ENCODE assay signal across 1 cellular context in genomic region chr1:15949453-15950245, GRCh38.
A peak's percentile ranks its signal among the peaks of the same experiment; 100 is the strongest.
TF ChIP-seq lines count a peak whose summit lies in the region.

No MANE protein-coding gene starts in this region.

TF ChIP-seq in K562, 482 proteins besides CTCF, POLR2A, EP300 and RAD21 (continued from another document and continues in another):
- peak; percentile 71; the same call in 1 of the 2 replicates for TF ChIP-seq RREB1 (CRISPR knock-in tag; IDR thresholded peaks at IDR 0.05)
- TF ChIP-seq PHF20 (IDR thresholded peaks at IDR 0.05; ENCODE audit: partially characterized antibody), result no peak
- no peak for TF ChIP-seq NCOA1 (IDR thresholded peaks at IDR 0.05; ENCODE audit: low read depth)
- TF ChIP-seq BRD9 (IDR thresholded peaks at IDR 0.05; ENCODE audit: low read depth, partially characterized antibody), result no peak
- TF ChIP-seq MEF2A (IDR thresholded peaks at IDR 0.05; ENCODE audit: control insufficient read depth, low read depth, low read length), result no peak
- TF ChIP-seq DMBX1 (CRISPR knock-in tag; IDR thresholded peaks at IDR 0.05; ENCODE audit: borderline replicate concordance), result peak; percentile 87
- peak; percentile 74 for TF ChIP-seq PKNOX1 (IDR thresholded peaks at IDR 0.05)
- no peak for TF ChIP-seq ELK3 (CRISPR knock-in tag; IDR thresholded peaks at IDR 0.05)
- no peak; the same call in 1 of the 2 replicates for TF ChIP-seq POLR2AphosphoS2 (IDR thresholded peaks at IDR 0.05; ENCODE audit: low read length)
- no peak for TF ChIP-seq ZNF277 (CRISPR knock-in tag; IDR thresholded peaks at IDR 0.05; ENCODE audit: borderline replicate concordance)
- no peak for TF ChIP-seq ZNF79 (CRISPR knock-in tag; IDR thresholded peaks at IDR 0.05; ENCODE audit: low read depth)
- no peak for TF ChIP-seq SMC3 (conservative IDR thresholded peaks at IDR 0.05; ENCODE audit: insufficient read depth, low read depth, low read length)
- TF ChIP-seq TCF15 (CRISPR knock-in tag; IDR thresholded peaks at IDR 0.05), result no peak
- TF ChIP-seq SETDB1 (IDR thresholded peaks at IDR 0.05; ENCODE audit: low read length), result no peak
- peak; percentile 82; the same call in 1 of the 2 replicates for TF ChIP-seq ZNF175 (CRISPR knock-in tag; IDR thresholded peaks at IDR 0.05; ENCODE audit: low read depth)
- TF ChIP-seq RBM25 (IDR thresholded peaks at IDR 0.05; ENCODE audit: low read depth, low read length, severe bottlenecking), result no peak
- no peak for TF ChIP-seq ZNF239 (CRISPR knock-in tag; IDR thresholded peaks at IDR 0.05)
- peak; percentile 85 for TF ChIP-seq ATF7 (IDR thresholded peaks at IDR 0.05)
- no peak for TF ChIP-seq ZNF24 (IDR thresholded peaks at IDR 0.05)
- peak; percentile 25 for TF ChIP-seq TBP (optimal IDR thresholded peaks at IDR 0.05; ENCODE audit: low read depth, low read length)
- peak; percentile 90; the same call in 1 of the 2 replicates for TF ChIP-seq KAT7 (CRISPR knock-in tag; IDR thresholded peaks at IDR 0.05; ENCODE audit: borderline replicate concordance)
- TF ChIP-seq ZNF133 (CRISPR knock-in tag; IDR thresholded peaks at IDR 0.05), result no peak
- peak; percentile 92 for TF ChIP-seq MAX (CRISPR knock-in tag; IDR thresholded peaks at IDR 0.05)
- TF ChIP-seq EZH2 (IDR thresholded peaks at IDR 0.05; ENCODE audit: borderline replicate concordance, low read depth, low read length), result no peak
- peak; percentile 99 for TF ChIP-seq ZNF592 (IDR thresholded peaks at IDR 0.05)
- no peak for TF ChIP-seq ELF2 (CRISPR knock-in tag; IDR thresholded peaks at IDR 0.05)
- peak; percentile 90 for TF ChIP-seq CREM (IDR thresholded peaks at IDR 0.05; ENCODE audit: low read depth)
- peak; percentile 24; the same call in 1 of the 2 replicates for TF ChIP-seq NKRF (IDR thresholded peaks at IDR 0.05; ENCODE audit: borderline replicate concordance)
- no peak for TF ChIP-seq HMG20A (CRISPR knock-in tag; conservative IDR thresholded peaks at IDR 0.05)
- no peak for TF ChIP-seq SNRNP70 (optimal IDR thresholded peaks at IDR 0.05; ENCODE audit: low read depth, low read length)
- no peak for TF ChIP-seq ZNF3 (CRISPR knock-in tag; IDR thresholded peaks at IDR 0.05)
- TF ChIP-seq RNF219 (CRISPR knock-in tag; IDR thresholded peaks at IDR 0.05), result no peak
- TF ChIP-seq KLF10 (CRISPR knock-in tag; IDR thresholded peaks at IDR 0.05), result no peak
- TF ChIP-seq MAFK (IDR thresholded peaks at IDR 0.05; ENCODE audit: low read length), result no peak; the same call in 1 of the 2 replicates
- peak; percentile 45; the same call in 1 of the 2 replicates for TF ChIP-seq CBFA2T3 (IDR thresholded peaks at IDR 0.05)
- peak; percentile 68 for TF ChIP-seq SMARCE1 (IDR thresholded peaks at IDR 0.05)
- TF ChIP-seq CTCFL (IDR thresholded peaks at IDR 0.05; ENCODE audit: borderline replicate concordance, insufficient read depth, low read depth, low read length, poor library complexity, severe bottlenecking), result no peak
- TF ChIP-seq E2F6 (IDR thresholded peaks at IDR 0.05; ENCODE audit: borderline replicate concordance in 1 of 2, extremely low read depth in 1 of 2, insufficient read depth in 1 of 2, insufficient read length in 1 of 2, low read depth in 1 of 2, low read length in 1 of 2, poor library complexity in 1 of 2, severe bottlenecking in 1 of 2), result peak; percentile 75 to 91
